8 cellular contexts compared by ENCODE assay signal in genomic region chr12:128823216-128823915, GRCh38. TPM values are rescaled to one million over a fixed set of nuclear protein-coding genes. Genes with fewer than 3 reads are reported as not detected.
DNase-seq lines count a peak whose midpoint lies in the region; ATAC-seq and TF ChIP-seq lines count a peak whose summit lies in the region.

No MANE protein-coding gene starts in this region.

- peak overlapping the region; percentile 59 for H3K23ac ChIP-seq in mesendoderm (ENCODE audit: low read length)

- peak overlapping the region; percentile 14 for H2BK120ac ChIP-seq in mesendoderm (ENCODE audit: low read depth, low read length)

- H3K27ac ChIP-seq in PC-9 (peak overlapping the region; percentile 46; the same call in 1 of the 2 replicates), colonic mucosa (peak overlapping the region; percentile 82), mesendoderm (ENCODE audit: low read depth, low read length) (peak overlapping the region; percentile 63)

- peak; percentile 28 for DNase-seq in BE2C
- DNase-seq in PC-9: peak; percentile 37 to 49
- DNase-seq in colonic mucosa: peak; percentile 40
- peak; percentile 54 for DNase-seq in mesendoderm
- DNase-seq in ureter (ENCODE audit: low spot score): peak; percentile 43
- DNase-seq in H4 (ENCODE audit: low spot score): no peak

- H2AFZ ChIP-seq in PC-9: peak overlapping the region; percentile 94

- BruUV-seq in PC-9 (replicated peaks; lab: Mats Ljungman, UMichigan): no TSS peak

- no peak overlapping the region for H4K5ac ChIP-seq in mesendoderm (ENCODE audit: low read length)

- CTCF ChIA-PET in PC-9 (lab: Charles Lee): no interaction called here

- no peaks in the 10 kb centered on the region for H3K27me3 ChIP-seq in BE2C
- no peaks in the 10 kb centered on the region for H3K27me3 ChIP-seq in PC-9 (ENCODE audit: insufficient read depth, low read depth)
- H3K27me3 ChIP-seq in colonic mucosa: no peaks in the 10 kb centered on the region
- no peaks in the 10 kb centered on the region for H3K27me3 ChIP-seq in mesendoderm (ENCODE audit: insufficient read depth, low read length, poor library complexity)

- H3K9ac ChIP-seq in colonic mucosa (ENCODE audit: low read depth in 2 of 2, low read length in 2 of 2): peak overlapping the region; percentile 84 to 99
- peak overlapping the region; percentile 91 for H3K9ac ChIP-seq in mesendoderm (ENCODE audit: low read length)

- H3K4ac ChIP-seq in mesendoderm (ENCODE audit: low read depth, low read length): peak overlapping the region; percentile 40

- H3K4me3 ChIP-seq in BE2C (ENCODE audit: low read depth, low read length) (peak overlapping the region; percentile 81), PC-9 (peak overlapping the region; percentile 90), colonic mucosa (peak overlapping the region; percentile 95), mesendoderm (ENCODE audit: low read length) (peak overlapping the region; percentile 78)

- H4K20me1 ChIP-seq in PC-9 (ENCODE audit: insufficient read depth): peaks cover 16% of the 10 kb centered on the region

- no peak overlapping the region for H2BK15ac ChIP-seq in mesendoderm (replicated peaks; ENCODE audit: low read depth)

- H3K79me2 ChIP-seq in PC-9 (ENCODE audit: low read depth) (peaks cover 48% of the 10 kb centered on the region), mesendoderm (ENCODE audit: control insufficient read depth, insufficient read depth, low read length) (peaks cover 47% of the 10 kb centered on the region)

- H3K36me3 ChIP-seq in BE2C (peaks cover 11% of the 10 kb centered on the region), PC-9 (ENCODE audit: low read depth) (no peaks in the 10 kb centered on the region), colonic mucosa (no peaks in the 10 kb centered on the region), mesendoderm (ENCODE audit: control insufficient read depth, insufficient read depth, low read length) (no peaks in the 10 kb centered on the region)

- POLR2A ChIA-PET in PC-9 (lab: Charles Lee; ENCODE audit: unreplicated experiment): no interaction called here

- H2AK5ac ChIP-seq in mesendoderm (ENCODE audit: low read length): no peak overlapping the region

- peak overlapping the region; percentile 71 for H2BK5ac ChIP-seq in mesendoderm (ENCODE audit: low read length)

- H3K79me1 ChIP-seq in mesendoderm (ENCODE audit: low read length): peaks cover 13% of the 10 kb centered on the region

- H3K9me3 ChIP-seq in BE2C (no peaks in the 10 kb centered on the region), PC-9 (ENCODE audit: insufficient read depth, low read depth) (no peaks in the 10 kb centered on the region), colonic mucosa (no peaks in the 10 kb centered on the region)

- H3K4me1 ChIP-seq in BE2C: no peaks in the 10 kb centered on the region
- no peaks in the 10 kb centered on the region for H3K4me1 ChIP-seq in PC-9 (replicated peaks; ENCODE audit: insufficient read depth)
- peaks cover 4% of the 10 kb centered on the region for H3K4me1 ChIP-seq in colonic mucosa
- H3K4me1 ChIP-seq in mesendoderm (ENCODE audit: control insufficient read depth, low read depth, low read length): peaks cover 7% of the 10 kb centered on the region

- H3F3A ChIP-seq in PC-9 (ENCODE audit: insufficient read depth, low read depth): no peaks in the 10 kb centered on the region

- peaks cover 4% of the 10 kb centered on the region; the same call in 1 of the 2 replicates for H3K9me2 ChIP-seq in PC-9 (ENCODE audit: insufficient read depth)

- H3K4me2 ChIP-seq in PC-9 (peak overlapping the region; percentile 82), mesendoderm (ENCODE audit: low read length) (peak overlapping the region; percentile 72)

- H3K18ac ChIP-seq in mesendoderm (ENCODE audit: low read length): peak overlapping the region; percentile 45

- ATAC-seq in GM18867 (IDR thresholded peaks at IDR 0.05; ENCODE audit: unreplicated experiment) (peak; percentile 33), HG03064 (IDR thresholded peaks at IDR 0.05; ENCODE audit: low read depth, unreplicated experiment) (peak; percentile 13)

- H4K8ac ChIP-seq in mesendoderm (ENCODE audit: low read depth, low read length): no peak overlapping the region

- no peak for TF ChIP-seq CTCF in BE2C (IDR thresholded peaks at IDR 0.05; ENCODE audit: low read depth, low read length)
- TF ChIP-seq CTCF in PC-9 (conservative IDR thresholded peaks at IDR 0.05): no peak
- no peak for TF ChIP-seq CTCF in colonic mucosa (IDR thresholded peaks at IDR 0.05)

- intact Hi-C loops in PC-9 (cut with micrococcal nuclease; ENCODE audit: unreplicated experiment) (no loop called here), colonic mucosa (cut with DNase I) (no loop called here)

- WGBS in mesendoderm (ENCODE audit: extremely low coverage, insufficient coverage, low lambda C conversion rate): no CpG with 5 or more reads among the region's 88 CpGs

- H3K56ac ChIP-seq in mesendoderm (ENCODE audit: low read length): peak overlapping the region; percentile 99

RNA-seq across cellular contexts. Expression of gene SLC15A4, which starts 0.4 kb away (rescaled TPM):
- polyA plus RNA-seq in BE2C (2012; ENCODE audit: insufficient read depth, insufficient read length, low read depth): 30.5 TPM
- total RNA-seq in PC-9 (2021) (14.3 and 18.9 TPM in 2 replicates), colonic mucosa (10 to 100 TPM; 12.0 to 12.8 TPM), ureter (27.6 TPM)
- polyA plus RNA-seq in mesendoderm (2013, experiment 1 of 2): 15.5 TPM
- polyA plus RNA-seq in mesendoderm (2013, experiment 2 of 2): 15.1 TPM
- total RNA-seq in H4 (2014; rRNA removed; shearing (Covaris generic)): 9.9 and 14.6 TPM in 2 replicates

RNA-seq across cellular contexts. Expression of gene GLT1D1, which starts 29.9 kb away (rescaled TPM):
- polyA plus RNA-seq in BE2C (2012; ENCODE audit: insufficient read depth, insufficient read length, low read depth): not detected
- total RNA-seq in PC-9 (2021) (not detected in 2 replicates), colonic mucosa (under 1 TPM; 0.17 to 0.45 TPM), ureter (0.94 TPM)
- polyA plus RNA-seq in mesendoderm (2013, experiment 1 of 2): 4.1 TPM
- polyA plus RNA-seq in mesendoderm (2013, experiment 2 of 2): 4.2 TPM
- not detected in 2 replicates for total RNA-seq in H4 (2014; rRNA removed; shearing (Covaris generic))
